Comparison of ENCODE assay signal across 2 cellular contexts in the genomic region with DNA sequence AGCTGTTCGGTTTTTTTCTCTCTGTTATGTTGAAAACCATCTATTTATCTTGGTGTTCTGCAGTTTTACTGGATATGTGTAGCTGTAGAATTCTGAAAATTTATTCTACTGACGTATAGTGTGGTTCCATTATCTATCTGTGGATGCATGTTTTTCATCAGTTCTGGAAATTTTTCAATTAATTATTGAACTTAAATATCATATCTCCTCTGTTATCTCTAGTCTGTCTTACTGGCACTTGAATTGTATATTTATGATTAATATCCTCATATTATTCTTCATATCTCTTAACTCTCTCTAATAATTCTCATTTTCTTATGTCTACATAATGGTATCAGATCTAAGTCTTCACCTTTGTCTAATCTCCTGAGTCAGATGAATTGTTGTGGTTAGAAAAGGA.
TF ChIP-seq lines count a peak whose summit lies in the region.

No MANE protein-coding gene starts in this region.

TF ChIP-seq in SK-N-SH treated with all-trans-retinoic acid at 6 μM for 48 hours, 23 proteins besides CTCF, POLR2A, EP300 and RAD21 (continued from another document):
- TF ChIP-seq, protein P1, sequence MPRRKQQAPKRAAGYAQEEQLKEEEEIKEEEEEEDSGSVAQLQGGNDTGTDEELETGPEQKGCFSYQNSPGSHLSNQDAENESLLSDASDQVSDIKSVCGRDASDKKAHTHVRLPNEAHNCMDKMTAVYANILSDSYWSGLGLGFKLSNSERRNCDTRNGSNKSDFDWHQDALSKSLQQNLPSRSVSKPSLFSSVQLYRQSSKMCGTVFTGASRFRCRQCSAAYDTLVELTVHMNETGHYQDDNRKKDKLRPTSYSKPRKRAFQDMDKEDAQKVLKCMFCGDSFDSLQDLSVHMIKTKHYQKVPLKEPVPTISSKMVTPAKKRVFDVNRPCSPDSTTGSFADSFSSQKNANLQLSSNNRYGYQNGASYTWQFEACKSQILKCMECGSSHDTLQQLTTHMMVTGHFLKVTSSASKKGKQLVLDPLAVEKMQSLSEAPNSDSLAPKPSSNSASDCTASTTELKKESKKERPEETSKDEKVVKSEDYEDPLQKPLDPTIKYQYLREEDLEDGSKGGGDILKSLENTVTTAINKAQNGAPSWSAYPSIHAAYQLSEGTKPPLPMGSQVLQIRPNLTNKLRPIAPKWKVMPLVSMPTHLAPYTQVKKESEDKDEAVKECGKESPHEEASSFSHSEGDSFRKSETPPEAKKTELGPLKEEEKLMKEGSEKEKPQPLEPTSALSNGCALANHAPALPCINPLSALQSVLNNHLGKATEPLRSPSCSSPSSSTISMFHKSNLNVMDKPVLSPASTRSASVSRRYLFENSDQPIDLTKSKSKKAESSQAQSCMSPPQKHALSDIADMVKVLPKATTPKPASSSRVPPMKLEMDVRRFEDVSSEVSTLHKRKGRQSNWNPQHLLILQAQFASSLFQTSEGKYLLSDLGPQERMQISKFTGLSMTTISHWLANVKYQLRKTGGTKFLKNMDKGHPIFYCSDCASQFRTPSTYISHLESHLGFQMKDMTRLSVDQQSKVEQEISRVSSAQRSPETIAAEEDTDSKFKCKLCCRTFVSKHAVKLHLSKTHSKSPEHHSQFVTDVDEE (CRISPR knock-in tag; IDR thresholded peaks at IDR 0.05) = no peak
- TF ChIP-seq, protein P2, sequence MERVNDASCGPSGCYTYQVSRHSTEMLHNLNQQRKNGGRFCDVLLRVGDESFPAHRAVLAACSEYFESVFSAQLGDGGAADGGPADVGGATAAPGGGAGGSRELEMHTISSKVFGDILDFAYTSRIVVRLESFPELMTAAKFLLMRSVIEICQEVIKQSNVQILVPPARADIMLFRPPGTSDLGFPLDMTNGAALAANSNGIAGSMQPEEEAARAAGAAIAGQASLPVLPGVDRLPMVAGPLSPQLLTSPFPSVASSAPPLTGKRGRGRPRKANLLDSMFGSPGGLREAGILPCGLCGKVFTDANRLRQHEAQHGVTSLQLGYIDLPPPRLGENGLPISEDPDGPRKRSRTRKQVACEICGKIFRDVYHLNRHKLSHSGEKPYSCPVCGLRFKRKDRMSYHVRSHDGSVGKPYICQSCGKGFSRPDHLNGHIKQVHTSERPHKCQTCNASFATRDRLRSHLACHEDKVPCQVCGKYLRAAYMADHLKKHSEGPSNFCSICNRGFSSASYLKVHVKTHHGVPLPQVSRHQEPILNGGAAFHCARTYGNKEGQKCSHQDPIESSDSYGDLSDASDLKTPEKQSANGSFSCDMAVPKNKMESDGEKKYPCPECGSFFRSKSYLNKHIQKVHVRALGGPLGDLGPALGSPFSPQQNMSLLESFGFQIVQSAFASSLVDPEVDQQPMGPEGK (CRISPR knock-in tag; IDR thresholded peaks at IDR 0.05; ENCODE audit: borderline replicate concordance) = no peak
- TF ChIP-seq, protein P3, sequence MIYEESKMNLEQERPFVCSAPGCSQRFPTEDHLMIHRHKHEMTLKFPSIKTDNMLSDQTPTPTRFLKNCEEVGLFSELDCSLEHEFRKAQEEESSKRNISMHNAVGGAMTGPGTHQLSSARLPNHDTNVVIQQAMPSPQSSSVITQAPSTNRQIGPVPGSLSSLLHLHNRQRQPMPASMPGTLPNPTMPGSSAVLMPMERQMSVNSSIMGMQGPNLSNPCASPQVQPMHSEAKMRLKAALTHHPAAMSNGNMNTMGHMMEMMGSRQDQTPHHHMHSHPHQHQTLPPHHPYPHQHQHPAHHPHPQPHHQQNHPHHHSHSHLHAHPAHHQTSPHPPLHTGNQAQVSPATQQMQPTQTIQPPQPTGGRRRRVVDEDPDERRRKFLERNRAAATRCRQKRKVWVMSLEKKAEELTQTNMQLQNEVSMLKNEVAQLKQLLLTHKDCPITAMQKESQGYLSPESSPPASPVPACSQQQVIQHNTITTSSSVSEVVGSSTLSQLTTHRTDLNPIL (CRISPR knock-in tag; IDR thresholded peaks at IDR 0.05; ENCODE audit: low read depth) = peak; percentile 38; the same call in 1 of the 2 replicates
- peak; percentile 91 for TF ChIP-seq ISL1 (CRISPR knock-in tag; IDR thresholded peaks at IDR 0.05)
- no peak for TF ChIP-seq OSR1 (CRISPR knock-in tag; IDR thresholded peaks at IDR 0.05)
- TF ChIP-seq, protein P4, sequence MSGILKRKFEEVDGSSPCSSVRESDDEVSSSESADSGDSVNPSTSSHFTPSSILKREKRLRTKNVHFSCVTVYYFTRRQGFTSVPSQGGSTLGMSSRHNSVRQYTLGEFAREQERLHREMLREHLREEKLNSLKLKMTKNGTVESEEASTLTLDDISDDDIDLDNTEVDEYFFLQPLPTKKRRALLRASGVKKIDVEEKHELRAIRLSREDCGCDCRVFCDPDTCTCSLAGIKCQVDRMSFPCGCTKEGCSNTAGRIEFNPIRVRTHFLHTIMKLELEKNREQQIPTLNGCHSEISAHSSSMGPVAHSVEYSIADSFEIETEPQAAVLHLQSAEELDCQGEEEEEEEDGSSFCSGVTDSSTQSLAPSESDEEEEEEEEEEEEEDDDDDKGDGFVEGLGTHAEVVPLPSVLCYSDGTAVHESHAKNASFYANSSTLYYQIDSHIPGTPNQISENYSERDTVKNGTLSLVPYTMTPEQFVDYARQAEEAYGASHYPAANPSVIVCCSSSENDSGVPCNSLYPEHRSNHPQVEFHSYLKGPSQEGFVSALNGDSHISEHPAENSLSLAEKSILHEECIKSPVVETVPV (CRISPR knock-in tag; IDR thresholded peaks at IDR 0.05) = peak; percentile 70; the same call in 1 of the 2 replicates
- TF ChIP-seq ZFP30 (CRISPR knock-in tag; IDR thresholded peaks at IDR 0.05) = no peak
TF ChIP-seq in SK-N-SH treated with all-trans-retinoic acid at 6 μM for 48 hours: peak in this region for 4.

TF ChIP-seq in SK-N-SH, 30 proteins besides CTCF, POLR2A, EP300 and RAD21 (continued from another document):
- TF ChIP-seq, protein P5, sequence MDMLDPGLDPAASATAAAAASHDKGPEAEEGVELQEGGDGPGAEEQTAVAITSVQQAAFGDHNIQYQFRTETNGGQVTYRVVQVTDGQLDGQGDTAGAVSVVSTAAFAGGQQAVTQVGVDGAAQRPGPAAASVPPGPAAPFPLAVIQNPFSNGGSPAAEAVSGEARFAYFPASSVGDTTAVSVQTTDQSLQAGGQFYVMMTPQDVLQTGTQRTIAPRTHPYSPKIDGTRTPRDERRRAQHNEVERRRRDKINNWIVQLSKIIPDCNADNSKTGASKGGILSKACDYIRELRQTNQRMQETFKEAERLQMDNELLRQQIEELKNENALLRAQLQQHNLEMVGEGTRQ (IDR thresholded peaks at IDR 0.05; ENCODE audit: borderline replicate concordance, low read depth, low read length) = no peak
- no peak for TF ChIP-seq FOSL2 (IDR thresholded peaks at IDR 0.05; ENCODE audit: borderline replicate concordance, low read depth)
- no peak for TF ChIP-seq NFIC (IDR thresholded peaks at IDR 0.05; ENCODE audit: borderline replicate concordance)
- TF ChIP-seq, protein P6, sequence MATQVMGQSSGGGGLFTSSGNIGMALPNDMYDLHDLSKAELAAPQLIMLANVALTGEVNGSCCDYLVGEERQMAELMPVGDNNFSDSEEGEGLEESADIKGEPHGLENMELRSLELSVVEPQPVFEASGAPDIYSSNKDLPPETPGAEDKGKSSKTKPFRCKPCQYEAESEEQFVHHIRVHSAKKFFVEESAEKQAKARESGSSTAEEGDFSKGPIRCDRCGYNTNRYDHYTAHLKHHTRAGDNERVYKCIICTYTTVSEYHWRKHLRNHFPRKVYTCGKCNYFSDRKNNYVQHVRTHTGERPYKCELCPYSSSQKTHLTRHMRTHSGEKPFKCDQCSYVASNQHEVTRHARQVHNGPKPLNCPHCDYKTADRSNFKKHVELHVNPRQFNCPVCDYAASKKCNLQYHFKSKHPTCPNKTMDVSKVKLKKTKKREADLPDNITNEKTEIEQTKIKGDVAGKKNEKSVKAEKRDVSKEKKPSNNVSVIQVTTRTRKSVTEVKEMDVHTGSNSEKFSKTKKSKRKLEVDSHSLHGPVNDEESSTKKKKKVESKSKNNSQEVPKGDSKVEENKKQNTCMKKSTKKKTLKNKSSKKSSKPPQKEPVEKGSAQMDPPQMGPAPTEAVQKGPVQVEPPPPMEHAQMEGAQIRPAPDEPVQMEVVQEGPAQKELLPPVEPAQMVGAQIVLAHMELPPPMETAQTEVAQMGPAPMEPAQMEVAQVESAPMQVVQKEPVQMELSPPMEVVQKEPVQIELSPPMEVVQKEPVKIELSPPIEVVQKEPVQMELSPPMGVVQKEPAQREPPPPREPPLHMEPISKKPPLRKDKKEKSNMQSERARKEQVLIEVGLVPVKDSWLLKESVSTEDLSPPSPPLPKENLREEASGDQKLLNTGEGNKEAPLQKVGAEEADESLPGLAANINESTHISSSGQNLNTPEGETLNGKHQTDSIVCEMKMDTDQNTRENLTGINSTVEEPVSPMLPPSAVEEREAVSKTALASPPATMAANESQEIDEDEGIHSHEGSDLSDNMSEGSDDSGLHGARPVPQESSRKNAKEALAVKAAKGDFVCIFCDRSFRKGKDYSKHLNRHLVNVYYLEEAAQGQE (IDR thresholded peaks at IDR 0.05; ENCODE audit: low read depth, low read length) = no peak
- TF ChIP-seq JUND (IDR thresholded peaks at IDR 0.05) = no peak
- no peak for TF ChIP-seq SIN3A (IDR thresholded peaks at IDR 0.05; ENCODE audit: borderline replicate concordance, low read depth, low read length)
- TF ChIP-seq, protein P7, sequence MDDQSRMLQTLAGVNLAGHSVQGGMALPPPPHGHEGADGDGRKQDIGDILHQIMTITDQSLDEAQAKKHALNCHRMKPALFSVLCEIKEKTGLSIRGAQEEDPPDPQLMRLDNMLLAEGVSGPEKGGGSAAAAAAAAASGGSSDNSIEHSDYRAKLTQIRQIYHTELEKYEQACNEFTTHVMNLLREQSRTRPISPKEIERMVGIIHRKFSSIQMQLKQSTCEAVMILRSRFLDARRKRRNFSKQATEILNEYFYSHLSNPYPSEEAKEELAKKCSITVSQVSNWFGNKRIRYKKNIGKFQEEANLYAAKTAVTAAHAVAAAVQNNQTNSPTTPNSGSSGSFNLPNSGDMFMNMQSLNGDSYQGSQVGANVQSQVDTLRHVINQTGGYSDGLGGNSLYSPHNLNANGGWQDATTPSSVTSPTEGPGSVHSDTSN (IDR thresholded peaks at IDR 0.05) = no peak
